ENCODE assay signal across 10 cellular contexts in the genomic region with DNA sequence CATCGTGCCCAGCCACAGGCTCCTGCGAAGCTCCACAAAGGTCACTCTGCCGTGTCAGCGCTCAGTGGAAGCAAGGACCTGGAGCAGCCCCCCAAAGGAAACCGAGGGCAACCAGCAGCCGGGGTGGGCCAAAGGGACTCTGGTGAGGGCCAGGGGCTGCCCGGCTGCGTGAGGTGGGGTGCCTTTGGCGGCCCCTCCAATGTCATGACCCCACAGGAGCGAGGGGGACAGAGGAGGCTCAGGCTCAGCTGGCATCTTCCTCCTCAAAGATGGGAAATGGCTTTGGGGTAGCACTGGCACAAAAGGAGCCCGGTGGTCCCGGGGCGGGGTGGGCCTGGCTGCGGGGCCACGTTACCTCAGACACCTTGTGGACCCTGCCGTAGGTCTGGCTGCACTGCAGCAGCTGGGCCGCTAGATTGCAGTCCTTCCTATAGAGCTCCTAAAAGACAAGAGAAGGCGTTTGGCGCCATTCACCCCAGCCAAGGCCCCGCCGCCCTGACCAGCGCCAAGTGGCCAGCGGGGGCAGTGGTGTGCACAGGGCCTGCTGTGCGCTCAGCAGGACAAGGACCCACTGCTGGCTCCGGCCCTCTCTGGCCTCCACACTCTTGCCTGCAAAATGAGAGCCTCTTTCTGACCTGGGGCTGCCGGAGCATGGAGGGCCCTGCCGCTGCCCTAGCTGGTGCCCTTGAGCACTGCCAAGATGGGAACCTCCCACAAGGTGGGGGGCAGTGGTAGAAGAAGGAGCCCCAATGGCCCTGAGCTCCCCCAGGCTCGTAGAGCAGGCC. TPM values are rescaled to one million over a fixed set of nuclear protein-coding genes. Genes with fewer than 3 reads are reported as not detected.
DNase-seq lines count a peak whose midpoint lies in the region; ATAC-seq and TF ChIP-seq lines count a peak whose summit lies in the region.
"Had no signal": no experiment of that assay in that cellular context is flagged by ENCODE, and none has a peak within 500 bp of the region (broad histone marks: within the 10 kb centered on the region; RNA-seq: fewer than 3 reads in every experiment).

No MANE protein-coding gene starts in this region.

- no peak overlapping the region for H3K4me3 ChIP-seq in mucosa of descending colon
- H3K4me3 ChIP-seq: upper lobe of left lung had no signal

- peak; percentile 20 for ATAC-seq in mucosa of descending colon
- ATAC-seq in HG03342 (IDR thresholded peaks at IDR 0.05; ENCODE audit: unreplicated experiment) = no peak
- ATAC-seq in HG03175 (IDR thresholded peaks at IDR 0.05; ENCODE audit: unreplicated experiment) = no peak

- peaks cover 4% of the 10 kb centered on the region for H3K4me1 ChIP-seq in mucosa of descending colon (ENCODE audit: low read depth)
- H3K4me1 ChIP-seq: upper lobe of left lung had no signal

- H3K9me3 ChIP-seq in mucosa of descending colon = no peaks in the 10 kb centered on the region
- H3K9me3 ChIP-seq: upper lobe of left lung had no signal

- no peaks in the 10 kb centered on the region for H3K27me3 Mint-ChIP-seq in chondrocyte (ENCODE audit: low read depth)

- TF ChIP-seq RAD21 in Ishikawa (IDR thresholded peaks at IDR 0.05; ENCODE audit: low read depth) = peak; percentile 17; the same call in 1 of the 2 replicates

- DNase-seq in COLO668 (lab: John Stamatoyannopoulos, UW; ENCODE audit: unreplicated experiment) (peak; percentile 35), chondrocyte (ENCODE audit: low spot score) (peak; percentile 82), mucosa of descending colon (peak in 2 of 3 donors; percentile 31 to 48), GDM1 (lab: John Stamatoyannopoulos, UW) (no peak), NCI-H2227 treated with DMSO at 0.1 percent for 48 hours (lab: John Stamatoyannopoulos, UW) (no peak)
- DNase-seq: NCI-H446 had no signal

- TF ChIP-seq CTCF in chondrocyte (IDR thresholded peaks at IDR 0.05) (peak; percentile 57), mucosa of descending colon (IDR thresholded peaks at IDR 0.05) (no peak)

- H3K4me3 Mint-ChIP-seq in chondrocyte (ENCODE audit: unreplicated experiment) = no peak overlapping the region

- intact Hi-C loops in mucosa of descending colon (cut with DNase I, micrococcal nuclease) = loop anchor here in 1 of 2 donors (10.0 kb wide), 1 partner anchor 104 kb away; no protein-coding TSS in a partner anchor

- H3K27ac Mint-ChIP-seq in chondrocyte (ENCODE audit: unreplicated experiment) = no peak overlapping the region

- peaks cover 10% of the 10 kb centered on the region for H3K4me1 Mint-ChIP-seq in chondrocyte (ENCODE audit: low read depth)

- no peaks in the 10 kb centered on the region for H3K36me3 Mint-ChIP-seq in chondrocyte (ENCODE audit: low read depth)

- no peak for TF ChIP-seq EP300 in Ishikawa (IDR thresholded peaks at IDR 0.05; ENCODE audit: borderline replicate concordance)

- no peaks in the 10 kb centered on the region for H3K9me3 Mint-ChIP-seq in chondrocyte (ENCODE audit: low read depth)

- no peaks in the 10 kb centered on the region for H3K36me3 ChIP-seq in mucosa of descending colon (ENCODE audit: low read depth)
- H3K36me3 ChIP-seq: upper lobe of left lung had no signal

TF ChIP-seq in Ishikawa, 13 proteins besides CTCF, POLR2A, EP300 and RAD21:
- no peak for TF ChIP-seq MAX (IDR thresholded peaks at IDR 0.05)
- no peak for TF ChIP-seq YY1 (IDR thresholded peaks at IDR 0.05; ENCODE audit: low read depth)
- TF ChIP-seq TEAD4 (IDR thresholded peaks at IDR 0.05) = no peak
- no peak for TF ChIP-seq CREB1 (IDR thresholded peaks at IDR 0.05; ENCODE audit: low read depth)
- TF ChIP-seq CEBPB (IDR thresholded peaks at IDR 0.05) = no peak
- no peak for TF ChIP-seq ZBTB7A (IDR thresholded peaks at IDR 0.05; ENCODE audit: low read depth)
- TF ChIP-seq, protein P1, sequence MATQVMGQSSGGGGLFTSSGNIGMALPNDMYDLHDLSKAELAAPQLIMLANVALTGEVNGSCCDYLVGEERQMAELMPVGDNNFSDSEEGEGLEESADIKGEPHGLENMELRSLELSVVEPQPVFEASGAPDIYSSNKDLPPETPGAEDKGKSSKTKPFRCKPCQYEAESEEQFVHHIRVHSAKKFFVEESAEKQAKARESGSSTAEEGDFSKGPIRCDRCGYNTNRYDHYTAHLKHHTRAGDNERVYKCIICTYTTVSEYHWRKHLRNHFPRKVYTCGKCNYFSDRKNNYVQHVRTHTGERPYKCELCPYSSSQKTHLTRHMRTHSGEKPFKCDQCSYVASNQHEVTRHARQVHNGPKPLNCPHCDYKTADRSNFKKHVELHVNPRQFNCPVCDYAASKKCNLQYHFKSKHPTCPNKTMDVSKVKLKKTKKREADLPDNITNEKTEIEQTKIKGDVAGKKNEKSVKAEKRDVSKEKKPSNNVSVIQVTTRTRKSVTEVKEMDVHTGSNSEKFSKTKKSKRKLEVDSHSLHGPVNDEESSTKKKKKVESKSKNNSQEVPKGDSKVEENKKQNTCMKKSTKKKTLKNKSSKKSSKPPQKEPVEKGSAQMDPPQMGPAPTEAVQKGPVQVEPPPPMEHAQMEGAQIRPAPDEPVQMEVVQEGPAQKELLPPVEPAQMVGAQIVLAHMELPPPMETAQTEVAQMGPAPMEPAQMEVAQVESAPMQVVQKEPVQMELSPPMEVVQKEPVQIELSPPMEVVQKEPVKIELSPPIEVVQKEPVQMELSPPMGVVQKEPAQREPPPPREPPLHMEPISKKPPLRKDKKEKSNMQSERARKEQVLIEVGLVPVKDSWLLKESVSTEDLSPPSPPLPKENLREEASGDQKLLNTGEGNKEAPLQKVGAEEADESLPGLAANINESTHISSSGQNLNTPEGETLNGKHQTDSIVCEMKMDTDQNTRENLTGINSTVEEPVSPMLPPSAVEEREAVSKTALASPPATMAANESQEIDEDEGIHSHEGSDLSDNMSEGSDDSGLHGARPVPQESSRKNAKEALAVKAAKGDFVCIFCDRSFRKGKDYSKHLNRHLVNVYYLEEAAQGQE (IDR thresholded peaks at IDR 0.05; ENCODE audit: low read depth) = no peak
- TF ChIP-seq, protein P2, sequence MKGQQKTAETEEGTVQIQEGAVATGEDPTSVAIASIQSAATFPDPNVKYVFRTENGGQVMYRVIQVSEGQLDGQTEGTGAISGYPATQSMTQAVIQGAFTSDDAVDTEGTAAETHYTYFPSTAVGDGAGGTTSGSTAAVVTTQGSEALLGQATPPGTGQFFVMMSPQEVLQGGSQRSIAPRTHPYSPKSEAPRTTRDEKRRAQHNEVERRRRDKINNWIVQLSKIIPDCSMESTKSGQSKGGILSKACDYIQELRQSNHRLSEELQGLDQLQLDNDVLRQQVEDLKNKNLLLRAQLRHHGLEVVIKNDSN (IDR thresholded peaks at IDR 0.05) = no peak
- no peak for TF ChIP-seq FOXM1 (IDR thresholded peaks at IDR 0.05; ENCODE audit: borderline replicate concordance, low read depth)
- no peak for TF ChIP-seq NFIC (IDR thresholded peaks at IDR 0.05)

RNA-seq across cellular contexts. Expression of gene BEGAIN, which starts 46.9 kb away (rescaled TPM):
- total RNA-seq in chondrocyte (5.1 to 6.5 TPM (median 6.5 TPM) in 3 replicates), mucosa of descending colon (1 to 10 TPM in 2 of 3 donors, under 1 TPM in 1; 0.75 to 2.5 (median 1.1) TPM)

Comparison
In these comparisons a context has a peak if more than half of its experiments do, and no peak if none do; other contexts are left out.
1. DNase-seq: peak in COLO668 (single experiment), chondrocyte (single experiment) and mucosa of descending colon (2 of 3); none in GDM1 (single experiment) and NCI-H2227 treated with DMSO at 0.1 percent for 48 hours (single experiment).